15 cellular contexts compared by ENCODE assay signal in the genomic region with DNA sequence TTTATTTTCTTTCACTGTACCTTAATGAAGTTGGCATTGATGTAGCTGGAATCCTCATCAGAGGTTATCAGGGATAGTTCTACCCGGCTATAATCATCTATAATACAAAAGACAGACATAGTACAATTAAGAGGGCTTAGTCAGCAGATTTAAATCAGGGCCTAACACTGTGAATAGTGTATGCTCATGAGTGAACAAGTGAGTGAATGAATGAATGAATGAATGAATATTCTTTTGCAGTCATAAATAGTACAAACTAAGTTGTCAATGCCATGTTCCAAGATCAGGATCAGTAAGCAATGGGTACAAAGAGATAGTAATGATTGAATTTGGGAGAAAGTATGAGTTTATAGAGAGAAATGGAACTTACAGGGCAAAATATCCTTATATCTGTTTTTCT. TPM values are rescaled to one million over a fixed set of nuclear protein-coding genes. Genes with fewer than 3 reads are reported as not detected.
DNase-seq lines count a peak whose midpoint lies in the region; ATAC-seq and TF ChIP-seq lines count a peak whose summit lies in the region.
"Had no signal": no experiment of that assay in that cellular context is flagged by ENCODE, and none has a peak within 500 bp of the region (broad histone marks: within the 10 kb centered on the region; RNA-seq: fewer than 3 reads in every experiment).

No MANE protein-coding gene starts in this region.

- H3K9me3 Mint-ChIP-seq in effector memory CD8-positive, alpha-beta T cell = no peaks in the 10 kb centered on the region
- H3K9me3 Mint-ChIP-seq in CD4-positive, alpha-beta T cell = no peaks in the 10 kb centered on the region
- H3K9me3 Mint-ChIP-seq: activated CD4-positive, alpha-beta T cell treated with anti-CD3 and anti-CD28 coated beads, Interleukin-2, amount 10 ng/mL, durations not matched to agents 7 days and 5 days had no signal

- H3K27me3 Mint-ChIP-seq in effector memory CD8-positive, alpha-beta T cell = no peaks in the 10 kb centered on the region
- H3K27me3 Mint-ChIP-seq in CD4-positive, alpha-beta T cell = no peaks in the 10 kb centered on the region
- H3K27me3 Mint-ChIP-seq: activated CD4-positive, alpha-beta T cell treated with anti-CD3 and anti-CD28 coated beads, Interleukin-2, amount 10 ng/mL, durations not matched to agents 7 days and 5 days had no signal

- H3K36me3 Mint-ChIP-seq in effector memory CD8-positive, alpha-beta T cell (ENCODE audit: insufficient read depth) = peaks cover 74% of the 10 kb centered on the region
- peaks cover 66% of the 10 kb centered on the region for H3K36me3 Mint-ChIP-seq in CD4-positive, alpha-beta T cell (ENCODE audit: low read depth)

- peak overlapping the region; percentile 54 to 56 for H3K4me3 Mint-ChIP-seq in effector memory CD8-positive, alpha-beta T cell
- H3K4me3 Mint-ChIP-seq in CD4-positive, alpha-beta T cell = no peak overlapping the region
- H3K4me3 Mint-ChIP-seq: activated CD4-positive, alpha-beta T cell treated with anti-CD3 and anti-CD28 coated beads, Interleukin-2, amount 10 ng/mL, durations not matched to agents 7 days and 5 days had no signal

- H3K9ac ChIP-seq in BLaER1 = no peak overlapping the region

- H3K36me3 ChIP-seq in BLaER1 = no peaks in the 10 kb centered on the region
- H3K36me3 ChIP-seq: BE2C, right atrium auricular region had no signal

- peaks cover 35 to 50% of the 10 kb centered on the region in 2 donors for H3K4me1 Mint-ChIP-seq in effector memory CD8-positive, alpha-beta T cell (ENCODE audit: low read depth in 2 of 2)
- H3K4me1 Mint-ChIP-seq in CD4-positive, alpha-beta T cell (ENCODE audit: low read depth) = peaks cover 44% of the 10 kb centered on the region

- 0 out of 2 replicates have a peak overlapping the region, but pooled peaks have one; percentile 33 for H3K27ac ChIP-seq in BLaER1
- no peak overlapping the region for H3K27ac ChIP-seq in CD4-positive, alpha-beta T cell (ENCODE audit: low read depth, low read length)
- H3K27ac ChIP-seq: right atrium auricular region had no signal

- H3K27me3 ChIP-seq in BLaER1 = no peaks in the 10 kb centered on the region
- H3K27me3 ChIP-seq in CD4-positive, alpha-beta T cell (ENCODE audit: control insufficient read depth, insufficient read depth, low read length) = no peaks in the 10 kb centered on the region
- H3K27me3 ChIP-seq: BE2C, right atrium auricular region had no signal

- H3K4me1 ChIP-seq in BLaER1 = peaks cover 26% of the 10 kb centered on the region
- H3K4me1 ChIP-seq: BE2C, right atrium auricular region had no signal

- no peak for TF ChIP-seq CTCF in CD4-positive, alpha-beta T cell (IDR thresholded peaks at IDR 0.05)

- POLR2A ChIA-PET in CD4-positive, alpha-beta T cell (lab: Charles Lee) = interaction anchor here (1.8 kb wide), 1 partner anchor 11 kb away, joined by 8 read pairs; no protein-coding TSS in a partner anchor

- intact Hi-C loops in CD4-positive, alpha-beta T cell (cut with DNase I, micrococcal nuclease) = no loop called here

- CTCF ChIA-PET in CD4-positive, alpha-beta T cell (lab: Charles Lee) = interaction anchor here (1.1 to 1.3 kb wide), 3 partner anchors 45 to 786 kb away, joined by 3 to 5 read pairs (median 3); a partner anchor contains a TSS

- ATAC-seq in HG03064 (IDR thresholded peaks at IDR 0.05; ENCODE audit: low read depth, unreplicated experiment) = peak; percentile 3
- ATAC-seq in effector memory CD8-positive, alpha-beta T cell (replicated peaks) = no peak
- ATAC-seq in CD4-positive, alpha-beta T cell (ENCODE audit: poor library complexity) = no peak
- ATAC-seq: Panc1 had no signal

- H3K9me3 ChIP-seq in BLaER1 = no peaks in the 10 kb centered on the region
- H3K9me3 ChIP-seq in CD4-positive, alpha-beta T cell (ENCODE audit: control insufficient read depth, low read length) = no peaks in the 10 kb centered on the region
- H3K9me3 ChIP-seq: BE2C, right atrium auricular region had no signal

- DNase-seq in effector memory CD8-positive, alpha-beta T cell = no peak
- DNase-seq in effector CD8-positive, alpha-beta T cell (lab: John Stamatoyannopoulos, UW) = no peak
- DNase-seq in CD4-positive, alpha-beta T cell = no peak
- no peak for DNase-seq in GOT3 (lab: John Stamatoyannopoulos, UW)
- DNase-seq: activated CD4-positive, alpha-beta T cell treated with anti-CD3 and anti-CD28 coated beads, Interleukin-2, amount 10 ng/mL, durations not matched to agents 7 days and 5 days; activated effector memory CD4-positive, alpha-beta T cell treated with anti-CD3 and anti-CD28 coated beads, Interleukin-2, amount 50 U/mL, for 16 hours; BE2C; glutamatergic neuron; NCI-H1048 had no signal

- peak overlapping the region; percentile 68 for H3K4me2 ChIP-seq in BLaER1

- no peaks in the 10 kb centered on the region for H4K20me1 ChIP-seq in BLaER1

- H3K4me3 ChIP-seq in BLaER1 = no peak overlapping the region
- H3K4me3 ChIP-seq: right atrium auricular region had no signal

- peak overlapping the region; percentile 90 to 93 for H3K27ac Mint-ChIP-seq in effector memory CD8-positive, alpha-beta T cell
- H3K27ac Mint-ChIP-seq in CD4-positive, alpha-beta T cell = no peak overlapping the region
- H3K27ac Mint-ChIP-seq: activated CD4-positive, alpha-beta T cell treated with anti-CD3 and anti-CD28 coated beads, Interleukin-2, amount 10 ng/mL, durations not matched to agents 7 days and 5 days had no signal

RNA-seq across cellular contexts. Expression of a gene that starts 12.5 kb away (rescaled TPM):
- total RNA-seq in CD4-positive, alpha-beta T cell = 10 to 100 TPM; 28.3 to 30.2 TPM
- total RNA-seq: endothelial cell of umbilical vein, HT-29 had no signal

RNA-seq across cellular contexts. Expression of a gene that starts 28.4 kb away (rescaled TPM):
- total RNA-seq in CD4-positive, alpha-beta T cell = 1 to 10 TPM; 1.2 to 1.5 TPM

RNA-seq across cellular contexts. Expression of a gene that starts 45.6 kb away (rescaled TPM):
- 10 to 100 TPM; 44.1 to 48.0 TPM for total RNA-seq in CD4-positive, alpha-beta T cell

RNA-seq across cellular contexts. Expression of a gene that starts 46.1 kb away (rescaled TPM):
- total RNA-seq in CD4-positive, alpha-beta T cell = 1 to 10 TPM; 6.4 to 6.8 TPM

RNA-seq across cellular contexts. Expression of a gene that starts 46.7 kb away (rescaled TPM):
- total RNA-seq in CD4-positive, alpha-beta T cell = 10 to 100 TPM; 44.2 to 44.6 TPM
